In genomic region chr19:18594096-18594823, GRCh38 we compare ENCODE assay signal across 8 cellular contexts. TPM values are rescaled to one million over a fixed set of nuclear protein-coding genes. Genes with fewer than 3 reads are reported as not detected.
A peak's percentile ranks its signal among the peaks of the same experiment; 100 is the strongest.
DNase-seq lines count a peak whose midpoint lies in the region; ATAC-seq and TF ChIP-seq lines count a peak whose summit lies in the region.

No MANE protein-coding gene starts in this region.

- peaks cover 0 to 9% of the 10 kb centered on the region in 2 donors for H3K27me3 ChIP-seq in uterus

- peaks cover 4 to 17% of the 10 kb centered on the region in 2 donors for H3K4me1 ChIP-seq in uterus

- H3K9me3 ChIP-seq in uterus, result no peaks in the 10 kb centered on the region

- H3K4me3 ChIP-seq in uterus, result peak overlapping the region in 1 of 2 donors; percentile 25

- peak; percentile 72 for ATAC-seq in GM18505 (IDR thresholded peaks at IDR 0.05; ENCODE audit: unreplicated experiment)
- ATAC-seq in left cardiac atrium, result peak; percentile 71 to 72

- TF ChIP-seq CTCF in LNCAP (IDR thresholded peaks at IDR 0.05) (peak; percentile 94), uterus (IDR thresholded peaks at IDR 0.05) (peak; percentile 70 to 96 (median 95))

- H3K27ac ChIP-seq in uterus, result peak overlapping the region in 1 of 2 donors; percentile 47

- H3K36me3 ChIP-seq in uterus, result no peaks in the 10 kb centered on the region

- DNase-seq in A172 (ENCODE audit: low spot score), result peak; percentile 44
- DNase-seq in T follicular helper cell (ENCODE audit: low read depth), result peak; percentile 64
- DNase-seq in activated naive CD8-positive, alpha-beta T cell treated with anti-CD3 and anti-CD28 coated beads, Interleukin-2, amount 50 U/mL, for 16 hours (ENCODE audit: low read depth, low spot score), result peak; percentile 67
- DNase-seq in left cardiac atrium, result peak; percentile 78
- DNase-seq in putamen (ENCODE audit: low spot score), result peak; percentile 49
- peak; percentile 71 to 87 for DNase-seq in uterus

- intact Hi-C loops in left cardiac atrium (cut with DNase I), result loop anchor here (5.0 kb wide), 3 partner anchors 78 to 253 kb away; no protein-coding TSS in a partner anchor
- intact Hi-C loops in uterus (cut with DNase I; ENCODE audit: low total_unique reads), result loop anchor here (5.0 kb wide), 1 partner anchor 253 kb away; no protein-coding TSS in a partner anchor

- TF ChIP-seq POLR2A in GM18505 (IDR thresholded peaks at IDR 0.05; ENCODE audit: borderline replicate concordance, extremely low read depth, insufficient read depth, insufficient read length), result peak; percentile 41
- TF ChIP-seq POLR2A in uterus (IDR thresholded peaks at IDR 0.05), result peak in 1 of 2 donors; percentile 29

RNA-seq across cellular contexts. Expression of gene REX1BD, which starts 5.7 kb away (rescaled TPM):
- 122 and 137 TPM in 2 replicates for total RNA-seq in A172 (2014; rRNA removed; shearing (Covaris generic))
- total RNA-seq in left cardiac atrium, result 10 to 100 TPM; 65.3 to 76.0 TPM
- total RNA-seq in uterus, result 100 to 1,000 TPM in 1 of 4 donors, 10 to 100 TPM in 3; 29.7 to 295 (median 74.2) TPM

RNA-seq across cellular contexts. Expression of gene CRLF1, which starts 12.3 kb away (rescaled TPM):
- 29.3 and 55.9 TPM in 2 replicates for total RNA-seq in A172 (2014; rRNA removed; shearing (Covaris generic))
- total RNA-seq in left cardiac atrium (10 to 100 TPM; 26.8 to 66.7 TPM), uterus (under 1 TPM in 3 of 4 donors, not detected in 1; 0.26 to 0.69 (median 0.67) TPM)

RNA-seq across cellular contexts. Expression of gene TMEM59L, which starts 18.4 kb away (rescaled TPM):
- 5.2 and 5.4 TPM in 2 replicates for total RNA-seq in A172 (2014; rRNA removed; shearing (Covaris generic))
- total RNA-seq in left cardiac atrium (1 to 10 TPM; 1.9 to 3.3 TPM), uterus (1 to 10 TPM in 1 of 4 donors, under 1 TPM in 1, not detected in 2; 0.26 to 7.5 TPM)

RNA-seq across cellular contexts. Expression of gene UBA52, which starts 22.6 kb away (rescaled TPM):
- 779 and 974 TPM in 2 replicates for total RNA-seq in A172 (2014; rRNA removed; shearing (Covaris generic))
- 100 to 1,000 TPM; 696 to 720 TPM for total RNA-seq in left cardiac atrium
- total RNA-seq in uterus, result 1,000 to 10,000 TPM in 2 of 4 donors, 100 to 1,000 TPM in 2; 295 to 1,369 (median 721) TPM

RNA-seq across cellular contexts. Expression of gene KXD1, which starts 36.6 kb away (rescaled TPM):
- total RNA-seq in A172 (2014; rRNA removed; shearing (Covaris generic)), result 111 and 117 TPM in 2 replicates
- 10 to 100 TPM; 53.0 to 53.4 TPM for total RNA-seq in left cardiac atrium
- total RNA-seq in uterus, result 100 to 1,000 TPM in 1 of 4 donors, 10 to 100 TPM in 3; 30.3 to 113 (median 82.5) TPM

Comparison
In these comparisons a context has a peak if more than half of its experiments do, and no peak if none do; other contexts are left out.
1. RNA of gene CRLF1, which starts 12.3 kb away (total RNA-seq): 26.8 to 66.7 TPM in left cardiac atrium and 29.3 to 55.9 TPM in A172; 0.26 to 0.69 TPM in uterus; every median in the first group is over 10 times any median in the second.
2. Peak in every context shown above with its lines, with median percentiles within 50 percentile points of each other: DNase-seq.